In the genomic region with DNA sequence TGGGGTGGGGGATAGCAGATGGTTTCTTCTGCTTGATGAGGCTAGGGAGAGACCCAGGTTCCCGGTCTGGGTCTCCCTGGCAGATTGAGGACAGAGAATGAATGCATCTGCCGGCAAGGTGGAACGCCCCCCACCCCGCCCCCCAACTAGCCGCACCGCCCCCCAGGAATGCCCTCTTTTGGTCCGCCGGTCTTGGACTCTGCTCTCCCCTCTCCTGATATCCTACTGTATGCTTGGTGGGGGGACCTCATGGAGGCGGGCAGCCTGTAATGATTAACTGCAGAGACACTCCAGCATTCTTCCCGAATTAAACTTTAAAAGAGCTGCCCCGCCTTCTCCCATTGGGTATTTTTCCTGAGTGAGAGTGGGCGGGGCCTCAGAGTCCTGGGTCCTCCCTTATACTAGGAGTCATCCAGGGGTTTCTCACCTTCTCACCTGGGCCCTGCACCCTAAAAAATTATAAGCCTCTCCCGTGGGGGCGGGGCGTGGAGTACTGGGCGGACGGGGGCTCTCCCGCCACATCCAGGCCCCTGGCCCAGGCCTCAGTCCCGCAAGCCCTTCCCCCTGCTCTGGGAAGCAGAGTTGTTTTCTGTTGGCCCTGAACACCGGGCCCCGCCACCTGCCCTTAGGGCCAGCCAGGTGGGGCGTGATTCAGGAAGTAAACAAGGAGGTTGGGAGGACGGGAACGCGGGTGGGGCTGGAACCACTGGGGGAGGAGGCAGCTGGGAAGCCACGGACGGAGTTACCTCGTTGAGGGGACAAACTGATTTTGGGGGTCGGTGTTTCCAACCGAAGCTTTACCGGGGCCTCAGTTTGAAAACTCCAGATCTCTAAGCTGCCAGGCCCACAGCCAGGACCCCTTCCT, we compare ENCODE assay signal across 6 cellular contexts. TPM values are rescaled to one million over a fixed set of nuclear protein-coding genes. Genes with fewer than 3 reads are reported as not detected.
A peak's percentile ranks its signal among the peaks of the same experiment; 100 is the strongest.
DNase-seq lines count a peak whose midpoint lies in the region; ATAC-seq, FAIRE-seq and TF ChIP-seq lines count a peak whose summit lies in the region.

No MANE protein-coding gene starts in this region.

- peak; percentile 72 to 79 for TF ChIP-seq POLR2A in HepG2 (IDR thresholded peaks at IDR 0.05; ENCODE audit: insufficient read depth in 1 of 2, low read depth in 2 of 2, low read length in 2 of 2)

- H3K27me3 ChIP-seq in HepG2 (ENCODE audit: control insufficient read depth in 1 of 2, insufficient read depth in 2 of 2, low read length in 2 of 2), result no peaks in the 10 kb centered on the region; a peak in 1 of 5 replicates

- H3K36me3 ChIP-seq in ES-I3 (ENCODE audit: insufficient read depth, low read length) (peaks cover 5% of the 10 kb centered on the region), HepG2 (replicated peaks in 1 of 2; ENCODE audit: control insufficient read depth in 1 of 2, insufficient read depth in 2 of 2, low read length in 2 of 2) (peaks cover 21 to 25% of the 10 kb centered on the region in 2 experiments)

- DNase-seq in RPMI7951 (ENCODE audit: low read depth) (peak; percentile 21), HepG2 (ENCODE audit: low spot score) (peak; percentile 100), activated gamma-delta T cell treated with Interleukin-2 at 50 U/mL for 16 hours (no peak), iPS-NIHi11 (ENCODE audit: low spot score) (no peak)
- no peak for DNase-seq in activated CD4-positive, alpha-beta T cell treated with anti-CD3 and anti-CD28 coated beads, Interleukin-2, amount 50 U/mL, for 1 hour

- peaks cover 38% of the 10 kb centered on the region for H3K79me2 ChIP-seq in HepG2 (ENCODE audit: insufficient read depth, low read length)

- POLR2A ChIA-PET in HepG2 (lab: Yijun Ruan, JAX), result interaction anchor here (0.6 to 3.0 kb wide), 30 partner anchors 9 to 868 kb away, joined by 3 to 79 read pairs (median 4); a partner anchor contains a TSS

- H3K9ac ChIP-seq in ES-I3 (ENCODE audit: low read depth, low read length), result peak overlapping the region; percentile 98
- peak overlapping the region; percentile 95 for H3K9ac ChIP-seq in HepG2 (ENCODE audit: insufficient read depth, low read depth, low read length)

- H3K27ac ChIP-seq in HepG2 (ENCODE audit: extremely low read length, insufficient read depth, low read length), result peak overlapping the region; percentile 97

- in situ Hi-C loops in HepG2 (cut with HindIII; ENCODE audit: extremely low pct_ligation_motif_present, low pct_unique_long_range_greater_than_20kb), result no loop called here

- TSS peak; percentile 57 for BruUV-seq in HepG2 (replicated peaks; lab: Mats Ljungman, UMichigan)

- CTCF ChIA-PET in HepG2 (lab: Yijun Ruan, JAX; ENCODE audit: low intra/inter-chr PET ratio, low total read pairs), result interaction anchor here (1.6 to 2.4 kb wide), 2 partner anchors 9 to 15 kb away, joined by 4 to 11 read pairs; a partner anchor contains a TSS

- peak; percentile 44 for TF ChIP-seq RAD21 in HepG2 (CRISPR knock-in tag; IDR thresholded peaks at IDR 0.05)

- WGBS in HepG2 (ENCODE audit: low lambda C conversion rate), result 2% methylated on average over 26 of the region's 31 CpGs

- H4K20me1 ChIP-seq in HepG2 (ENCODE audit: insufficient read depth, low read length), result peaks cover 7% of the 10 kb centered on the region; the same call in 1 of the 2 replicates

- TF ChIP-seq EP300 in HepG2 (IDR thresholded peaks at IDR 0.05; ENCODE audit: low read depth in 2 of 2, low read length in 2 of 2) (peak in 1 of 2 experiments; percentile 76; a peak in 2 of 4 replicates), HepG2 (CRISPR knock-in tag; IDR thresholded peaks at IDR 0.05; ENCODE audit: borderline replicate concordance) (peak; percentile 83)

- peak overlapping the region; percentile 94 for H3K4me2 ChIP-seq in HepG2 (ENCODE audit: low read depth, low read length)

- ATAC-seq in HepG2, result peak; percentile 69

- no peaks in the 10 kb centered on the region for H3K9me3 ChIP-seq in ES-I3 (ENCODE audit: control insufficient read depth, insufficient read depth, low read length)
- H3K9me3 ChIP-seq in HepG2 (ENCODE audit: low read length), result no peaks in the 10 kb centered on the region

- peak; percentile 92 for FAIRE-seq in HepG2 (lab: Jason Lieb, UNC)

- intact Hi-C loops in HepG2 (cut with micrococcal nuclease; ENCODE audit: unreplicated experiment), result loop anchor here (10.0 kb wide), 1 partner anchor 274 kb away; a partner anchor contains a TSS

- no peak overlapping the region for H2AFZ ChIP-seq in HepG2 (ENCODE audit: low read length)

- TF ChIP-seq CTCF in HepG2 (CRISPR knock-in tag; IDR thresholded peaks at IDR 0.05), result peak; percentile 40

- H3K4me3 ChIP-seq in HepG2 (replicated peaks in 1 of 3; ENCODE audit: insufficient read depth in 1 of 3, low read depth in 2 of 3, low read length in 3 of 3), result peak overlapping the region; percentile 89 to 96 (median 95)

- H3K4me1 ChIP-seq in ES-I3 (ENCODE audit: insufficient read depth, low read length) (peaks cover 15% of the 10 kb centered on the region; the same call in 1 of the 2 replicates), HepG2 (ENCODE audit: insufficient read depth, low read length) (peaks cover 44% of the 10 kb centered on the region)

RNA-seq across cellular contexts. Expression of a gene that starts 1.5 kb away (rescaled TPM):
- not detected in 2 replicates for total RNA-seq in RPMI7951 (2014; rRNA removed; shearing (Covaris generic))
- 41.7 and 60.2 TPM in 2 replicates for total RNA-seq in HepG2 (2016; rRNA removed; fragmentation: Illumina TruSeq; extraction: Trizol)
- 17.9 and 20.4 TPM in 2 replicates for total RNA-seq in HepG2 (2016; cell fraction: cytosol; rRNA removed; fragmentation: Illumina TruSeq; extraction: Trizol; ENCODE audit: low read depth)
- 38.5 and 64.6 TPM in 2 replicates for total RNA-seq in HepG2 (2016; cell fraction: insoluble cytoplasmic fraction; rRNA removed; fragmentation: Illumina TruSeq; extraction: Trizol)
- 31.4 and 31.5 TPM in 2 replicates for total RNA-seq in HepG2 (2016; cell fraction: membrane; rRNA removed; fragmentation: Illumina TruSeq; extraction: Trizol)
- 57.0 and 59.4 TPM in 2 replicates for total RNA-seq in HepG2 (2016; cell fraction: nucleus; rRNA removed; fragmentation: Illumina TruSeq; extraction: Trizol)
- 77.7 and 92.3 TPM in 2 replicates for polyA plus RNA-seq in HepG2 (2011; rRNA removed)
- 36.7 and 60.1 TPM in 2 replicates for polyA plus RNA-seq in HepG2 (2011; cell fraction: cytosol; rRNA removed)
- 319 and 344 TPM in 2 replicates for polyA plus RNA-seq in HepG2 (2011; cell fraction: nucleus; rRNA removed)
- polyA plus RNA-seq in HepG2 (2012), result 60.9 and 73.8 TPM in 2 replicates
- 8.5 and 8.6 TPM in 2 replicates for polyA plus RNA-seq in HepG2 (2016; cell fraction: cytosol; fragmentation: Illumina TruSeq; extraction: Trizol; ENCODE audit: low read depth)
- 45.6 and 58.3 TPM in 2 replicates for polyA plus RNA-seq in HepG2 (2016; cell fraction: insoluble cytoplasmic fraction; fragmentation: Illumina TruSeq; extraction: Trizol; ENCODE audit: low read depth)
- 13.3 and 14.8 TPM in 2 replicates for polyA plus RNA-seq in HepG2 (2016; cell fraction: membrane; fragmentation: Illumina TruSeq; extraction: Trizol; ENCODE audit: low read depth)
- polyA plus RNA-seq in HepG2 (2016; cell fraction: nucleus; fragmentation: Illumina TruSeq; extraction: Trizol; ENCODE audit: insufficient read depth, low read depth), result 147 and 156 TPM in 2 replicates
- 9.1 and 160 TPM in 2 replicates for polyA minus RNA-seq in HepG2 (2011; rRNA and poly(A)+ RNA removed; ENCODE audit: low replicate concordance)
- polyA minus RNA-seq in HepG2 (2011; cell fraction: cytosol; rRNA and poly(A)+ RNA removed), result 55.8 and 65.9 TPM in 2 replicates
- 80.7 and 95.9 TPM in 2 replicates for polyA minus RNA-seq in HepG2 (2011; cell fraction: nucleus; rRNA and poly(A)+ RNA removed)

RNA-seq across cellular contexts. Expression of a gene that starts 8.9 kb away (rescaled TPM):
- total RNA-seq in RPMI7951 (2014; rRNA removed; shearing (Covaris generic)), result 49.1 and 59.7 TPM in 2 replicates
- total RNA-seq in HepG2 (2016; rRNA removed; fragmentation: Illumina TruSeq; extraction: Trizol), result 40.6 and 48.6 TPM in 2 replicates
- 50.1 and 73.7 TPM in 2 replicates for total RNA-seq in HepG2 (2016; cell fraction: cytosol; rRNA removed; fragmentation: Illumina TruSeq; extraction: Trizol; ENCODE audit: low read depth)
- total RNA-seq in HepG2 (2016; cell fraction: insoluble cytoplasmic fraction; rRNA removed; fragmentation: Illumina TruSeq; extraction: Trizol), result 43.9 and 49.0 TPM in 2 replicates
- 66.3 and 82.4 TPM in 2 replicates for total RNA-seq in HepG2 (2016; cell fraction: membrane; rRNA removed; fragmentation: Illumina TruSeq; extraction: Trizol)
- 18.4 and 23.7 TPM in 2 replicates for total RNA-seq in HepG2 (2016; cell fraction: nucleus; rRNA removed; fragmentation: Illumina TruSeq; extraction: Trizol)
- polyA plus RNA-seq in HepG2 (2011; rRNA removed), result 56.6 and 68.2 TPM in 2 replicates
- polyA plus RNA-seq in HepG2 (2011; cell fraction: cytosol; rRNA removed), result 62.1 and 67.0 TPM in 2 replicates
- polyA plus RNA-seq in HepG2 (2011; cell fraction: nucleus; rRNA removed), result 27.3 and 39.8 TPM in 2 replicates
- 38.6 and 44.5 TPM in 2 replicates for polyA plus RNA-seq in HepG2 (2012)
- 106 and 131 TPM in 2 replicates for polyA plus RNA-seq in HepG2 (2016; cell fraction: cytosol; fragmentation: Illumina TruSeq; extraction: Trizol; ENCODE audit: low read depth)
- polyA plus RNA-seq in HepG2 (2016; cell fraction: insoluble cytoplasmic fraction; fragmentation: Illumina TruSeq; extraction: Trizol; ENCODE audit: low read depth), result 73.3 and 81.4 TPM in 2 replicates
- polyA plus RNA-seq in HepG2 (2016; cell fraction: membrane; fragmentation: Illumina TruSeq; extraction: Trizol; ENCODE audit: low read depth), result 100 and 131 TPM in 2 replicates
- polyA plus RNA-seq in HepG2 (2016; cell fraction: nucleus; fragmentation: Illumina TruSeq; extraction: Trizol; ENCODE audit: insufficient read depth, low read depth), result 45.4 and 54.1 TPM in 2 replicates
- 30.0 and 48.1 TPM in 2 replicates for polyA minus RNA-seq in HepG2 (2011; rRNA and poly(A)+ RNA removed; ENCODE audit: low replicate concordance)
- polyA minus RNA-seq in HepG2 (2011; cell fraction: cytosol; rRNA and poly(A)+ RNA removed), result 11.5 and 16.0 TPM in 2 replicates
- polyA minus RNA-seq in HepG2 (2011; cell fraction: nucleus; rRNA and poly(A)+ RNA removed), result 10.6 and 14.7 TPM in 2 replicates

RNA-seq across cellular contexts. Expression of a gene that starts 39.4 kb away (rescaled TPM):
- total RNA-seq in RPMI7951 (2014; rRNA removed; shearing (Covaris generic)), result 11.2 and 11.5 TPM in 2 replicates
- total RNA-seq in HepG2 (2016; rRNA removed; fragmentation: Illumina TruSeq; extraction: Trizol), result 30.2 and 64.1 TPM in 2 replicates
- 29.4 and 32.0 TPM in 2 replicates for total RNA-seq in HepG2 (2016; cell fraction: cytosol; rRNA removed; fragmentation: Illumina TruSeq; extraction: Trizol; ENCODE audit: low read depth)
- total RNA-seq in HepG2 (2016; cell fraction: insoluble cytoplasmic fraction; rRNA removed; fragmentation: Illumina TruSeq; extraction: Trizol), result 24.5 and 63.0 TPM in 2 replicates
- total RNA-seq in HepG2 (2016; cell fraction: membrane; rRNA removed; fragmentation: Illumina TruSeq; extraction: Trizol), result 21.8 and 22.8 TPM in 2 replicates
- 81.6 and 99.0 TPM in 2 replicates for total RNA-seq in HepG2 (2016; cell fraction: nucleus; rRNA removed; fragmentation: Illumina TruSeq; extraction: Trizol)
- polyA plus RNA-seq in HepG2 (2011; rRNA removed), result 57.7 and 77.7 TPM in 2 replicates
- polyA plus RNA-seq in HepG2 (2011; cell fraction: cytosol; rRNA removed), result 36.7 and 42.6 TPM in 2 replicates
- 210 and 211 TPM in 2 replicates for polyA plus RNA-seq in HepG2 (2011; cell fraction: nucleus; rRNA removed)
- polyA plus RNA-seq in HepG2 (2012), result 69.2 and 69.6 TPM in 2 replicates
- polyA plus RNA-seq in HepG2 (2016; cell fraction: cytosol; fragmentation: Illumina TruSeq; extraction: Trizol; ENCODE audit: low read depth), result 4.2 and 4.3 TPM in 2 replicates
- 25.3 and 32.1 TPM in 2 replicates for polyA plus RNA-seq in HepG2 (2016; cell fraction: insoluble cytoplasmic fraction; fragmentation: Illumina TruSeq; extraction: Trizol; ENCODE audit: low read depth)
- polyA plus RNA-seq in HepG2 (2016; cell fraction: membrane; fragmentation: Illumina TruSeq; extraction: Trizol; ENCODE audit: low read depth), result 8.5 and 9.9 TPM in 2 replicates
- polyA plus RNA-seq in HepG2 (2016; cell fraction: nucleus; fragmentation: Illumina TruSeq; extraction: Trizol; ENCODE audit: insufficient read depth, low read depth), result 149 and 153 TPM in 2 replicates
- polyA minus RNA-seq in HepG2 (2011; rRNA and poly(A)+ RNA removed; ENCODE audit: low replicate concordance), result 39.8 and 292 TPM in 2 replicates
- 52.4 and 60.7 TPM in 2 replicates for polyA minus RNA-seq in HepG2 (2011; cell fraction: cytosol; rRNA and poly(A)+ RNA removed)
- polyA minus RNA-seq in HepG2 (2011; cell fraction: nucleus; rRNA and poly(A)+ RNA removed), result 58.8 and 83.7 TPM in 2 replicates

RNA-seq across cellular contexts. Expression of a gene that starts 51.4 kb away (rescaled TPM):
- total RNA-seq in RPMI7951 (2014; rRNA removed; shearing (Covaris generic)), result 4.0 and 7.9 TPM in 2 replicates
- 5.1 and 11.9 TPM in 2 replicates for total RNA-seq in HepG2 (2016; rRNA removed; fragmentation: Illumina TruSeq; extraction: Trizol)
- total RNA-seq in HepG2 (2016; cell fraction: cytosol; rRNA removed; fragmentation: Illumina TruSeq; extraction: Trizol; ENCODE audit: low read depth), result 1.1 and 1.5 TPM in 2 replicates
- total RNA-seq in HepG2 (2016; cell fraction: insoluble cytoplasmic fraction; rRNA removed; fragmentation: Illumina TruSeq; extraction: Trizol), result 3.5 and 11.4 TPM in 2 replicates
- 3.2 and 3.3 TPM in 2 replicates for total RNA-seq in HepG2 (2016; cell fraction: membrane; rRNA removed; fragmentation: Illumina TruSeq; extraction: Trizol)
- 11.6 and 12.8 TPM in 2 replicates for total RNA-seq in HepG2 (2016; cell fraction: nucleus; rRNA removed; fragmentation: Illumina TruSeq; extraction: Trizol)
- polyA plus RNA-seq in HepG2 (2011; rRNA removed), result 14.6 and 21.2 TPM in 2 replicates
- 9.7 and 10.8 TPM in 2 replicates for polyA plus RNA-seq in HepG2 (2011; cell fraction: cytosol; rRNA removed)
- polyA plus RNA-seq in HepG2 (2011; cell fraction: nucleus; rRNA removed), result 53.0 and 67.8 TPM in 2 replicates
- polyA plus RNA-seq in HepG2 (2012), result 9.1 and 10.3 TPM in 2 replicates
- polyA plus RNA-seq in HepG2 (2016; cell fraction: cytosol; fragmentation: Illumina TruSeq; extraction: Trizol; ENCODE audit: low read depth), result 0.93 and 0.97 TPM in 2 replicates
- 4.1 and 5.4 TPM in 2 replicates for polyA plus RNA-seq in HepG2 (2016; cell fraction: insoluble cytoplasmic fraction; fragmentation: Illumina TruSeq; extraction: Trizol; ENCODE audit: low read depth)
- 2.1 and 2.4 TPM in 2 replicates for polyA plus RNA-seq in HepG2 (2016; cell fraction: membrane; fragmentation: Illumina TruSeq; extraction: Trizol; ENCODE audit: low read depth)
- polyA plus RNA-seq in HepG2 (2016; cell fraction: nucleus; fragmentation: Illumina TruSeq; extraction: Trizol; ENCODE audit: insufficient read depth, low read depth), result 23.4 and 28.3 TPM in 2 replicates
- polyA minus RNA-seq in HepG2 (2011; rRNA and poly(A)+ RNA removed; ENCODE audit: low replicate concordance), result 12.0 and 44.9 TPM in 2 replicates
- polyA minus RNA-seq in HepG2 (2011; cell fraction: cytosol; rRNA and poly(A)+ RNA removed), result 5.6 and 8.2 TPM in 2 replicates
- polyA minus RNA-seq in HepG2 (2011; cell fraction: nucleus; rRNA and poly(A)+ RNA removed), result 8.2 and 9.7 TPM in 2 replicates

Comparison
In these comparisons a context has a peak if more than half of its experiments do, and no peak if none do; other contexts are left out.
1. DNase-seq: peak in RPMI7951 (single experiment) and HepG2 (single experiment); none in activated gamma-delta T cell treated with Interleukin-2 at 50 U/mL for 16 hours (single experiment), activated CD4-positive, alpha-beta T cell treated with anti-CD3 and anti-CD28 coated beads, Interleukin-2, amount 50 U/mL, for 1 hour (single experiment) and iPS-NIHi11 (single experiment).
2. RNA of a gene that starts 1.5 kb away (total RNA-seq): 17.9 to 64.6 TPM in HepG2; not detected in RPMI7951; every median in the first group is over 10 times any median in the second.